Comparison of ENCODE assay signal across 1 cellular context in the genomic region with DNA sequence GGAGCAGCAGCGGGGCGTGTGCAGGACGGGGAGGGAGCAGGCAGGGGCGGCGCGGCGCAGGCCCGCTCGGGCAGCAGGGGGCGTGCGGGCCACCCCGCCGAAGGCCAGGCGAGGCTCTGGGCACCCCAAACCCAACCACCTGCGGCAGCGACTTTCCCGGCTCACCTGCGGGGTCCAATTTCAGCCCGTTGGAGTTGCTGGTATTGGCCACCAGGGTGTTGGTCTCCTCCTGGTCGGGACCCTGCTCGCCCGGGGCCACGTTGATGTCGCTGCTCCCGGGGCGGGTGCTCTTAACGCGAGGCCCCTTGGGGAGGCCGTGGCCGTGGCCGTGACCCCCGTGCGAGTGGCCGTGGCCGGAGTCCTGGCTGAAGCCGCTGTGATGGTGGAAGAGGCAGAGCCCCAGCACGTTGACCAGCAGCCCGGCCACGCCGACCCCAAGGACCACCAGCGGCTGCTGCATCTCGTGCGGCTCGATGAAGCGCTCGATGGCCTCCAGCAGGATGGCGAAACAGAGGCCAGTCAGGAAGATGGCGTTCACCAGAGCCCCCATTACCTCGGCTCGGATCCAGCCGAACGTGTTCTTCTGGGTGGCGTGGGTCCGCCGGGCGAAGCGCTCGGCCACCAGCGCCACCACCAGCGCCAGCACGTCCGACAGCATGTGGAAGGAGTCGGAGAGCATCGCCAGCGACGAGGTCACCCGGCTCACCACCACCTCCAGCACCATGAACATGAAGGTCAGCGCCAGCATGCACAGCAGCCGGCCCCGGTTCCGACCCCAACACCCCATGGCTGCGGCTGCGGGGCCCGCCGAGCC.
TF ChIP-seq lines count a peak whose summit lies in the region.

No MANE protein-coding gene starts in this region.

TF ChIP-seq in HepG2, 621 proteins besides CTCF, POLR2A, EP300 and RAD21 (continued from another document and continues in another):
- TF ChIP-seq, protein P1, sequence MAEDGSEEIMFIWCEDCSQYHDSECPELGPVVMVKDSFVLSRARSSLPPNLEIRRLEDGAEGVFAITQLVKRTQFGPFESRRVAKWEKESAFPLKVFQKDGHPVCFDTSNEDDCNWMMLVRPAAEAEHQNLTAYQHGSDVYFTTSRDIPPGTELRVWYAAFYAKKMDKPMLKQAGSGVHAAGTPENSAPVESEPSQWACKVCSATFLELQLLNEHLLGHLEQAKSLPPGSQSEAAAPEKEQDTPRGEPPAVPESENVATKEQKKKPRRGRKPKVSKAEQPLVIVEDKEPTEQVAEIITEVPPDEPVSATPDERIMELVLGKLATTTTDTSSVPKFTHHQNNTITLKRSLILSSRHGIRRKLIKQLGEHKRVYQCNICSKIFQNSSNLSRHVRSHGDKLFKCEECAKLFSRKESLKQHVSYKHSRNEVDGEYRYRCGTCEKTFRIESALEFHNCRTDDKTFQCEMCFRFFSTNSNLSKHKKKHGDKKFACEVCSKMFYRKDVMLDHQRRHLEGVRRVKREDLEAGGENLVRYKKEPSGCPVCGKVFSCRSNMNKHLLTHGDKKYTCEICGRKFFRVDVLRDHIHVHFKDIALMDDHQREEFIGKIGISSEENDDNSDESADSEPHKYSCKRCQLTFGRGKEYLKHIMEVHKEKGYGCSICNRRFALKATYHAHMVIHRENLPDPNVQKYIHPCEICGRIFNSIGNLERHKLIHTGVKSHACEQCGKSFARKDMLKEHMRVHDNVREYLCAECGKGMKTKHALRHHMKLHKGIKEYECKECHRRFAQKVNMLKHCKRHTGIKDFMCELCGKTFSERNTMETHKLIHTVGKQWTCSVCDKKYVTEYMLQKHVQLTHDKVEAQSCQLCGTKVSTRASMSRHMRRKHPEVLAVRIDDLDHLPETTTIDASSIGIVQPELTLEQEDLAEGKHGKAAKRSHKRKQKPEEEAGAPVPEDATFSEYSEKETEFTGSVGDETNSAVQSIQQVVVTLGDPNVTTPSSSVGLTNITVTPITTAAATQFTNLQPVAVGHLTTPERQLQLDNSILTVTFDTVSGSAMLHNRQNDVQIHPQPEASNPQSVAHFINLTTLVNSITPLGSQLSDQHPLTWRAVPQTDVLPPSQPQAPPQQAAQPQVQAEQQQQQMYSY (CRISPR knock-in tag; IDR thresholded peaks at IDR 0.05), result no peak
- TF ChIP-seq, protein P2, sequence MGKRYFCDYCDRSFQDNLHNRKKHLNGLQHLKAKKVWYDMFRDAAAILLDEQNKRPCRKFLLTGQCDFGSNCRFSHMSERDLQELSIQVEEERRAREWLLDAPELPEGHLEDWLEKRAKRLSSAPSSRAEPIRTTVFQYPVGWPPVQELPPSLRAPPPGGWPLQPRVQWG (CRISPR knock-in tag; IDR thresholded peaks at IDR 0.05; ENCODE audit: borderline replicate concordance, low read depth), result no peak
- TF ChIP-seq HNRNPUL1 (IDR thresholded peaks at IDR 0.05; ENCODE audit: low read depth, low read length) (no peak), ZNF30 (CRISPR knock-in tag; IDR thresholded peaks at IDR 0.05) (no peak; the same call in 1 of the 2 replicates), REL (CRISPR knock-in tag; conservative IDR thresholded peaks at IDR 0.05) (no peak), NCOA5 (CRISPR knock-in tag; IDR thresholded peaks at IDR 0.05) (no peak), MAF1 (CRISPR knock-in tag; IDR thresholded peaks at IDR 0.05; ENCODE audit: borderline replicate concordance) (0 out of 2 replicates have a peak, but pooled peaks have one; percentile 28), ETV6 (CRISPR knock-in tag; conservative IDR thresholded peaks at IDR 0.05) (no peak), TP53 (CRISPR knock-in tag; conservative IDR thresholded peaks at IDR 0.05) (no peak), ZNF549 (CRISPR knock-in tag; IDR thresholded peaks at IDR 0.05) (no peak), MBD4 (IDR thresholded peaks at IDR 0.05; ENCODE audit: borderline replicate concordance, low read length) (no peak), POGZ (CRISPR knock-in tag; IDR thresholded peaks at IDR 0.05) (peak; percentile 36; the same call in 1 of the 2 replicates), ZNF543 (CRISPR knock-in tag; IDR thresholded peaks at IDR 0.05) (peak; percentile 20; the same call in 1 of the 2 replicates), PHF20 (CRISPR knock-in tag; IDR thresholded peaks at IDR 0.05) (no peak), ZNF747 (CRISPR knock-in tag; IDR thresholded peaks at IDR 0.05; ENCODE audit: borderline replicate concordance) (peak; percentile 32; the same call in 1 of the 2 replicates), RORA (CRISPR knock-in tag; IDR thresholded peaks at IDR 0.05) (no peak), GTF2F1 (IDR thresholded peaks at IDR 0.05; ENCODE audit: low read length) (no peak), DR1 (CRISPR knock-in tag; IDR thresholded peaks at IDR 0.05) (peak; percentile 66; the same call in 1 of the 2 replicates), ARNT (IDR thresholded peaks at IDR 0.05) (no peak), TCF7L2 (IDR thresholded peaks at IDR 0.05; ENCODE audit: low read depth, low read length) (no peak), ZFX (CRISPR knock-in tag; IDR thresholded peaks at IDR 0.05; ENCODE audit: low read depth) (peak; percentile 67), ZKSCAN5 (CRISPR knock-in tag; IDR thresholded peaks at IDR 0.05) (no peak), ZNF496 (CRISPR knock-in tag; IDR thresholded peaks at IDR 0.05; ENCODE audit: insufficient replicate concordance) (no peak), ZNF264 (CRISPR knock-in tag; IDR thresholded peaks at IDR 0.05) (no peak), ZBTB7A (CRISPR knock-in tag; IDR thresholded peaks at IDR 0.05) (no peak)
- TF ChIP-seq, protein P3, sequence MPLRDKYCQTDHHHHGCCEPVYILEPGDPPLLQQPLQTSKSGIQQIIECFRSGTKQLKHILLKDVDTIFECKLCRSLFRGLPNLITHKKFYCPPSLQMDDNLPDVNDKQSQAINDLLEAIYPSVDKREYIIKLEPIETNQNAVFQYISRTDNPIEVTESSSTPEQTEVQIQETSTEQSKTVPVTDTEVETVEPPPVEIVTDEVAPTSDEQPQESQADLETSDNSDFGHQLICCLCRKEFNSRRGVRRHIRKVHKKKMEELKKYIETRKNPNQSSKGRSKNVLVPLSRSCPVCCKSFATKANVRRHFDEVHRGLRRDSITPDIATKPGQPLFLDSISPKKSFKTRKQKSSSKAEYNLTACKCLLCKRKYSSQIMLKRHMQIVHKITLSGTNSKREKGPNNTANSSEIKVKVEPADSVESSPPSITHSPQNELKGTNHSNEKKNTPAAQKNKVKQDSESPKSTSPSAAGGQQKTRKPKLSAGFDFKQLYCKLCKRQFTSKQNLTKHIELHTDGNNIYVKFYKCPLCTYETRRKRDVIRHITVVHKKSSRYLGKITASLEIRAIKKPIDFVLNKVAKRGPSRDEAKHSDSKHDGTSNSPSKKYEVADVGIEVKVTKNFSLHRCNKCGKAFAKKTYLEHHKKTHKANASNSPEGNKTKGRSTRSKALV (CRISPR knock-in tag; IDR thresholded peaks at IDR 0.05), result peak; percentile 87
- TF ChIP-seq, protein P4, sequence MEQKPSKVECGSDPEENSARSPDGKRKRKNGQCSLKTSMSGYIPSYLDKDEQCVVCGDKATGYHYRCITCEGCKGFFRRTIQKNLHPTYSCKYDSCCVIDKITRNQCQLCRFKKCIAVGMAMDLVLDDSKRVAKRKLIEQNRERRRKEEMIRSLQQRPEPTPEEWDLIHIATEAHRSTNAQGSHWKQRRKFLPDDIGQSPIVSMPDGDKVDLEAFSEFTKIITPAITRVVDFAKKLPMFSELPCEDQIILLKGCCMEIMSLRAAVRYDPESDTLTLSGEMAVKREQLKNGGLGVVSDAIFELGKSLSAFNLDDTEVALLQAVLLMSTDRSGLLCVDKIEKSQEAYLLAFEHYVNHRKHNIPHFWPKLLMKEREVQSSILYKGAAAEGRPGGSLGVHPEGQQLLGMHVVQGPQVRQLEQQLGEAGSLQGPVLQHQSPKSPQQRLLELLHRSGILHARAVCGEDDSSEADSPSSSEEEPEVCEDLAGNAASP (CRISPR knock-in tag; IDR thresholded peaks at IDR 0.05; ENCODE audit: borderline replicate concordance), result no peak
- TF ChIP-seq, protein P5, sequence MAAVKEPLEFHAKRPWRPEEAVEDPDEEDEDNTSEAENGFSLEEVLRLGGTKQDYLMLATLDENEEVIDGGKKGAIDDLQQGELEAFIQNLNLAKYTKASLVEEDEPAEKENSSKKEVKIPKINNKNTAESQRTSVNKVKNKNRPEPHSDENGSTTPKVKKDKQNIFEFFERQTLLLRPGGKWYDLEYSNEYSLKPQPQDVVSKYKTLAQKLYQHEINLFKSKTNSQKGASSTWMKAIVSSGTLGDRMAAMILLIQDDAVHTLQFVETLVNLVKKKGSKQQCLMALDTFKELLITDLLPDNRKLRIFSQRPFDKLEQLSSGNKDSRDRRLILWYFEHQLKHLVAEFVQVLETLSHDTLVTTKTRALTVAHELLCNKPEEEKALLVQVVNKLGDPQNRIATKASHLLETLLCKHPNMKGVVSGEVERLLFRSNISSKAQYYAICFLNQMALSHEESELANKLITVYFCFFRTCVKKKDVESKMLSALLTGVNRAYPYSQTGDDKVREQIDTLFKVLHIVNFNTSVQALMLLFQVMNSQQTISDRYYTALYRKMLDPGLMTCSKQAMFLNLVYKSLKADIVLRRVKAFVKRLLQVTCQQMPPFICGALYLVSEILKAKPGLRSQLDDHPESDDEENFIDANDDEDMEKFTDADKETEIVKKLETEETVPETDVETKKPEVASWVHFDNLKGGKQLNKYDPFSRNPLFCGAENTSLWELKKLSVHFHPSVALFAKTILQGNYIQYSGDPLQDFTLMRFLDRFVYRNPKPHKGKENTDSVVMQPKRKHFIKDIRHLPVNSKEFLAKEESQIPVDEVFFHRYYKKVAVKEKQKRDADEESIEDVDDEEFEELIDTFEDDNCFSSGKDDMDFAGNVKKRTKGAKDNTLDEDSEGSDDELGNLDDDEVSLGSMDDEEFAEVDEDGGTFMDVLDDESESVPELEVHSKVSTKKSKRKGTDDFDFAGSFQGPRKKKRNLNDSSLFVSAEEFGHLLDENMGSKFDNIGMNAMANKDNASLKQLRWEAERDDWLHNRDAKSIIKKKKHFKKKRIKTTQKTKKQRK (IDR thresholded peaks at IDR 0.05; ENCODE audit: low read length), result no peak
- TF ChIP-seq, protein P6, sequence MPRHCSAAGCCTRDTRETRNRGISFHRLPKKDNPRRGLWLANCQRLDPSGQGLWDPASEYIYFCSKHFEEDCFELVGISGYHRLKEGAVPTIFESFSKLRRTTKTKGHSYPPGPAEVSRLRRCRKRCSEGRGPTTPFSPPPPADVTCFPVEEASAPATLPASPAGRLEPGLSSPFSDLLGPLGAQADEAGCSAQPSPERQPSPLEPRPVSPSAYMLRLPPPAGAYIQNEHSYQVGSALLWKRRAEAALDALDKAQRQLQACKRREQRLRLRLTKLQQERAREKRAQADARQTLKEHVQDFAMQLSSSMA (CRISPR knock-in tag; IDR thresholded peaks at IDR 0.05), result peak; percentile 48; the same call in 1 of the 2 replicates
- TF ChIP-seq, protein P7, sequence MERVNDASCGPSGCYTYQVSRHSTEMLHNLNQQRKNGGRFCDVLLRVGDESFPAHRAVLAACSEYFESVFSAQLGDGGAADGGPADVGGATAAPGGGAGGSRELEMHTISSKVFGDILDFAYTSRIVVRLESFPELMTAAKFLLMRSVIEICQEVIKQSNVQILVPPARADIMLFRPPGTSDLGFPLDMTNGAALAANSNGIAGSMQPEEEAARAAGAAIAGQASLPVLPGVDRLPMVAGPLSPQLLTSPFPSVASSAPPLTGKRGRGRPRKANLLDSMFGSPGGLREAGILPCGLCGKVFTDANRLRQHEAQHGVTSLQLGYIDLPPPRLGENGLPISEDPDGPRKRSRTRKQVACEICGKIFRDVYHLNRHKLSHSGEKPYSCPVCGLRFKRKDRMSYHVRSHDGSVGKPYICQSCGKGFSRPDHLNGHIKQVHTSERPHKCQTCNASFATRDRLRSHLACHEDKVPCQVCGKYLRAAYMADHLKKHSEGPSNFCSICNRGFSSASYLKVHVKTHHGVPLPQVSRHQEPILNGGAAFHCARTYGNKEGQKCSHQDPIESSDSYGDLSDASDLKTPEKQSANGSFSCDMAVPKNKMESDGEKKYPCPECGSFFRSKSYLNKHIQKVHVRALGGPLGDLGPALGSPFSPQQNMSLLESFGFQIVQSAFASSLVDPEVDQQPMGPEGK (CRISPR knock-in tag; IDR thresholded peaks at IDR 0.05), result peak; percentile 55
- TF ChIP-seq, protein P8, sequence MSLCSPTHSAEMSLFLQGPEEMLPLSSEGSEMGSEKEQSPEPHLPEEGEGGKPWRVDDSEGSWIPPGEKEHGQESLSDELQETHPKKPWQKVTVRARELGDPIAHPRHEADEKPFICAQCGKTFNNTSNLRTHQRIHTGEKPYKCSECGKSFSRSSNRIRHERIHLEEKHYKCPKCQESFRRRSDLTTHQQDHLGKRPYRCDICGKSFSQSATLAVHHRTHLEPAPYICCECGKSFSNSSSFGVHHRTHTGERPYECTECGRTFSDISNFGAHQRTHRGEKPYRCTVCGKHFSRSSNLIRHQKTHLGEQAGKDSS (CRISPR knock-in tag; IDR thresholded peaks at IDR 0.05; ENCODE audit: borderline replicate concordance, low read depth), result peak; percentile 57; the same call in 1 of the 2 replicates
- TF ChIP-seq, protein P9, sequence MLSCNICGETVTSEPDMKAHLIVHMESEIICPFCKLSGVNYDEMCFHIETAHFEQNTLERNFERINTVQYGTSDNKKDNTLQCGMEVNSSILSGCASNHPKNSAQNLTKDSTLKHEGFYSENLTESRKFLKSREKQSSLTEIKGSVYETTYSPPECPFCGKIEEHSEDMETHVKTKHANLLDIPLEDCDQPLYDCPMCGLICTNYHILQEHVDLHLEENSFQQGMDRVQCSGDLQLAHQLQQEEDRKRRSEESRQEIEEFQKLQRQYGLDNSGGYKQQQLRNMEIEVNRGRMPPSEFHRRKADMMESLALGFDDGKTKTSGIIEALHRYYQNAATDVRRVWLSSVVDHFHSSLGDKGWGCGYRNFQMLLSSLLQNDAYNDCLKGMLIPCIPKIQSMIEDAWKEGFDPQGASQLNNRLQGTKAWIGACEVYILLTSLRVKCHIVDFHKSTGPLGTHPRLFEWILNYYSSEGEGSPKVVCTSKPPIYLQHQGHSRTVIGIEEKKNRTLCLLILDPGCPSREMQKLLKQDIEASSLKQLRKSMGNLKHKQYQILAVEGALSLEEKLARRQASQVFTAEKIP (CRISPR knock-in tag; IDR thresholded peaks at IDR 0.05; ENCODE audit: borderline replicate concordance), result no peak
- TF ChIP-seq, protein P10, sequence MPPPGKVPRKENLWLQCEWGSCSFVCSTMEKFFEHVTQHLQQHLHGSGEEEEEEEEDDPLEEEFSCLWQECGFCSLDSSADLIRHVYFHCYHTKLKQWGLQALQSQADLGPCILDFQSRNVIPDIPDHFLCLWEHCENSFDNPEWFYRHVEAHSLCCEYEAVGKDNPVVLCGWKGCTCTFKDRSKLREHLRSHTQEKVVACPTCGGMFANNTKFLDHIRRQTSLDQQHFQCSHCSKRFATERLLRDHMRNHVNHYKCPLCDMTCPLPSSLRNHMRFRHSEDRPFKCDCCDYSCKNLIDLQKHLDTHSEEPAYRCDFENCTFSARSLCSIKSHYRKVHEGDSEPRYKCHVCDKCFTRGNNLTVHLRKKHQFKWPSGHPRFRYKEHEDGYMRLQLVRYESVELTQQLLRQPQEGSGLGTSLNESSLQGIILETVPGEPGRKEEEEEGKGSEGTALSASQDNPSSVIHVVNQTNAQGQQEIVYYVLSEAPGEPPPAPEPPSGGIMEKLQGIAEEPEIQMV (CRISPR knock-in tag; IDR thresholded peaks at IDR 0.05; ENCODE audit: low read depth), result no peak
- TF ChIP-seq, protein P11, sequence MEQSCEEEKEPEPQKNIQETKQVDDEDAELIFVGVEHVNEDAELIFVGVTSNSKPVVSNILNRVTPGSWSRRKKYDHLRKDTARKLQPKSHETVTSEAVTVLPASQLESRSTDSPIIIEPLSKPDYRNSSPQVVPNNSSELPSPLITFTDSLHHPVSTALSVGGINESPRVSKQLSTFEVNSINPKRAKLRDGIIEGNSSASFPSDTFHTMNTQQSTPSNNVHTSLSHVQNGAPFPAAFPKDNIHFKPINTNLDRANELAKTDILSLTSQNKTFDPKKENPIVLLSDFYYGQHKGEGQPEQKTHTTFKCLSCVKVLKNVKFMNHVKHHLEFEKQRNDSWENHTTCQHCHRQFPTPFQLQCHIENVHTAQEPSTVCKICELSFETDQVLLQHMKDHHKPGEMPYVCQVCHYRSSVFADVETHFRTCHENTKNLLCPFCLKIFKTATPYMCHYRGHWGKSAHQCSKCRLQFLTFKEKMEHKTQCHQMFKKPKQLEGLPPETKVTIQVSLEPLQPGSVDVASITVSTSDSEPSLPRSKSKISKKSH (CRISPR knock-in tag; IDR thresholded peaks at IDR 0.05; ENCODE audit: borderline replicate concordance), result 0 out of 2 replicates have a peak, but pooled peaks have one; percentile 20
